ENCODE assay signal across 25 cellular contexts in the genomic region with DNA sequence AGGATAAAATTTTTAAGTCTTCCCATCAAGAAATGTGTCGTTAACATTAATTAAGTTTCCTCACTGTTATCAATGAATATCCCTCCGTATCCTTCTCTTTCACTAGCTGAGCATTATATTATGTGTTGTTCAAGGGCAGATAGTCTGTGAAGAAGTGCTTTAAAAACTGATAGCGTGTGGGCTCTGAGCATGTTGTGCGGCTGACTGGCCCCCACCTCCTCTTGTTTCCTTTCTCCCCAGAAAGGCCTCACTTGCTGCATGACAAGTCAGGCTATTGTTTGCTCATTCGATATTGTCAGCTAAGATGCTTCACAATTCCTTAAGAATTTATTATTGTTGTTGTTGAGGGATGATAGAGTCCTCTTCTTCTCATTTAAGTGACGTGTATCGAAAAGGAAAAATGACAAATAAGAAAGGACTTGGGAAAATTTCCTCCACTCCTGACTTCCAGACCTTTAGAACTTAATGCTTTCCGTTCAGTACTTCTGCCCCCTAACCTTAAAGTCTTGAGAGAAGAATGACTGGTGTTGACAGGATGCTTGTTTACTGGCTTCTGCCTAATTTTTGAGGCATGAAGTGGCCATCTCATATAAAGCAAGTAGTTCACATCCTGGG.
DNase-seq lines count a peak whose midpoint lies in the region; ATAC-seq and TF ChIP-seq lines count a peak whose summit lies in the region.
"Had no signal": no experiment of that assay in that cellular context is flagged by ENCODE, and none has a peak within 500 bp of the region (broad histone marks: within the 10 kb centered on the region; RNA-seq: fewer than 3 reads in every experiment).

No MANE protein-coding gene starts in this region.

- no peaks in the 10 kb centered on the region for H3K36me3 Mint-ChIP-seq in CD4-positive, alpha-beta T cell (ENCODE audit: low read depth)

- H3K27me3 ChIP-seq in DOHH2 (ENCODE audit: control insufficient read depth, low read length): no peaks in the 10 kb centered on the region
- no peaks in the 10 kb centered on the region for H3K27me3 ChIP-seq in SJSA1 (replicated peaks)
- H3K27me3 ChIP-seq in CD4-positive, alpha-beta T cell (ENCODE audit: control insufficient read depth, insufficient read depth, low read length): no peaks in the 10 kb centered on the region
- H3K27me3 ChIP-seq: BLaER1 had no signal

- H3K27me3 Mint-ChIP-seq in CD4-positive, alpha-beta T cell: no peaks in the 10 kb centered on the region
- H3K27me3 Mint-ChIP-seq: CD4-positive, alpha-beta memory T cell had no signal

- H3K4me1 ChIP-seq in DOHH2 (ENCODE audit: control insufficient read depth, low read length) (peaks cover 38% of the 10 kb centered on the region), SJSA1 (replicated peaks) (peaks cover 32% of the 10 kb centered on the region)
- H3K4me1 ChIP-seq: Caco-2 had no signal

- H3K36me3 ChIP-seq in DOHH2 (ENCODE audit: control insufficient read depth, low read length) (no peaks in the 10 kb centered on the region), SJSA1 (peaks cover 12% of the 10 kb centered on the region; the same call in 1 of the 2 replicates)
- H3K36me3 ChIP-seq: BLaER1 had no signal

- H3K79me2 ChIP-seq in DOHH2 (ENCODE audit: control insufficient read depth, low read length): peaks cover 19% of the 10 kb centered on the region

- CTCF ChIA-PET in CD4-positive, alpha-beta T cell (lab: Charles Lee): interaction anchor here (1.0 kb wide), 1 partner anchor 9 kb away, joined by 3 read pairs; no protein-coding TSS in a partner anchor

- H3K4me1 Mint-ChIP-seq in CD4-positive, alpha-beta T cell (ENCODE audit: low read depth): no peaks in the 10 kb centered on the region

- H3K4me3 ChIP-seq in DOHH2 (ENCODE audit: low read length) (peak overlapping the region; percentile 59), SJSA1 (no peak overlapping the region)
- H3K4me3 ChIP-seq: BLaER1, GM12878, GM23248 had no signal

- no peak overlapping the region for H3K27ac ChIP-seq in DOHH2 (ENCODE audit: low read depth, low read length)
- peak overlapping the region; percentile 3; the same call in 1 of the 2 replicates for H3K27ac ChIP-seq in SJSA1
- H3K27ac ChIP-seq in CD4-positive, alpha-beta T cell (ENCODE audit: low read depth, low read length): no peak overlapping the region
- H3K27ac ChIP-seq: BLaER1, GM23248 had no signal

- POLR2A ChIA-PET in CD4-positive, alpha-beta T cell (lab: Charles Lee): no interaction called here

- no peak for ATAC-seq in CD4-positive, alpha-beta T cell (ENCODE audit: poor library complexity)
- ATAC-seq: GM12878, Panc1 had no signal

- intact Hi-C loops in CD4-positive, alpha-beta T cell (cut with DNase I, micrococcal nuclease): no loop called here
- intact Hi-C loops in posterior vena cava (cut with DNase I): no loop called here

- H3F3A ChIP-seq in DOHH2 (ENCODE audit: control insufficient read depth, insufficient read depth): no peaks in the 10 kb centered on the region; the same call in 1 of the 2 replicates

- DNase-seq in SJSA1 (ENCODE audit: low read depth in 1 of 2, low spot score in 2 of 2) (peak in 1 of 2 experiments; percentile 24), left kidney (ENCODE audit: low read depth, low spot score) (peak; percentile 31), retina (peak; percentile 3), posterior vena cava (ENCODE audit: low spot score) (no peak), inferior parietal cortex (ENCODE audit: extremely low spot score) (no peak)
- DNase-seq in CD4-positive, alpha-beta T cell: no peak
- DNase-seq: Caco-2; CD4-positive, alpha-beta memory T cell; DMS 273 treated with DMSO at 0.1 percent for 48 hours; DMS79 treated with DMSO at 0.1 percent for 48 hours; GM23248; H9; HFFc6; Karpas-422; NCI-H1694; NCI-H2081; NCI-H2171; NCI-H345; NCI-H524; NCI-H774; NK-92 treated with Interleukin-12 subunit alpha and Interleukin-12 subunit beta, amount 100 ng/mL, for 24 hours had no signal

- no peaks in the 10 kb centered on the region for H3K9me3 ChIP-seq in DOHH2 (ENCODE audit: control insufficient read depth, insufficient read depth, low read length)
- H3K9me3 ChIP-seq in SJSA1 (replicated peaks): no peaks in the 10 kb centered on the region
- H3K9me3 ChIP-seq in CD4-positive, alpha-beta T cell (ENCODE audit: control insufficient read depth, low read length): no peaks in the 10 kb centered on the region
- H3K9me3 ChIP-seq: BLaER1, Caco-2 had no signal

- peak overlapping the region; percentile 60 for H3K4me2 ChIP-seq in DOHH2 (ENCODE audit: low read length)
- H3K4me2 ChIP-seq: BLaER1 had no signal

- no peaks in the 10 kb centered on the region for H4K20me1 ChIP-seq in DOHH2 (ENCODE audit: control insufficient read depth, insufficient read depth, low read depth, low read length)
- H4K20me1 ChIP-seq: BLaER1 had no signal

- no peaks in the 10 kb centered on the region for H3K9me3 Mint-ChIP-seq in CD4-positive, alpha-beta T cell
- H3K9me3 Mint-ChIP-seq: CD4-positive, alpha-beta memory T cell; H9; HFFc6 had no signal

- H3K9me2 ChIP-seq in DOHH2 (replicated peaks; ENCODE audit: control insufficient read depth, low read length): no peaks in the 10 kb centered on the region

- H3K27ac Mint-ChIP-seq in CD4-positive, alpha-beta T cell: no peak overlapping the region
- H3K27ac Mint-ChIP-seq: HFFc6 had no signal

- H3K4me3 Mint-ChIP-seq in CD4-positive, alpha-beta T cell: no peak overlapping the region
- H3K4me3 Mint-ChIP-seq: CD4-positive, alpha-beta memory T cell; H9; HFFc6 had no signal

- no peak for TF ChIP-seq CTCF in DOHH2 (IDR thresholded peaks at IDR 0.05; ENCODE audit: low read depth, low read length, poor library complexity, severe bottlenecking)
- TF ChIP-seq CTCF in CD4-positive, alpha-beta T cell (IDR thresholded peaks at IDR 0.05): no peak

Comparison
In these comparisons a context has a peak if more than half of its experiments do, and no peak if none do; other contexts are left out.
1. DNase-seq: peak in left kidney (single experiment) and retina (single experiment); none in CD4-positive, alpha-beta T cell (0 of 10), posterior vena cava (single experiment) and inferior parietal cortex (single experiment).